In the genomic region with DNA sequence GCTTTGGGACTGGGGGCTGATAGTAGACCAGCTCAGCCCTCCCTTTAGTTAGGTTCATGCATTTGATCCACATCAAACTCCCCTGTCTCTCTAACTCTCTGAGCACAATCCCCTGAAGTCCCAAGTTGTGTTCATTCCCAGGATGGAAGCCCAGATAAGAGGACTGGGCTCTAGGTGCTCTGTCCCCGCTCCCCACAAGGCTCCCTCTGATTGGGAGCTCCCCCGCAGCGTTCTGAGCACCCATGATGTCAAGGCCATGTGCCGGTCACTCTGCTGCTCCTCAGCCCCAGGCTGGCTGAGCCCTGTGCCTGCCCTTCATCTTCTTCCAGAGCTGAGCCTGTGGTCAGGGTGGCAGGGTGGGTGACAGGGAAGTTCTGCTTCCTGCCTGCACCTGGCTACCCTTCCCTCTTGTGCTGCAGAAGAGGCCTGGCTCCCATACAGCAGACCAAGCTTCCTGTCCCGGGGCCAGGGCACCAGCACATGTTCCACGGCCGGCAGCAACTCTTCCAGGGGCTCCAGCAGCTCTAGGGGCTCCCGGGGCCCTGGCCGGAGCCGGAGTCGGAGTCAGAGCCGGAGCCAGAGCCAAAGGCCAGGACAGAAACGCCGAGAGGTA, we compare ENCODE assay signal across 1 cellular context.
TF ChIP-seq lines count a peak whose summit lies in the region.

No MANE protein-coding gene starts in this region.

TF ChIP-seq in HepG2, 621 proteins besides CTCF, POLR2A, EP300 and RAD21:
- TF ChIP-seq, protein P1, sequence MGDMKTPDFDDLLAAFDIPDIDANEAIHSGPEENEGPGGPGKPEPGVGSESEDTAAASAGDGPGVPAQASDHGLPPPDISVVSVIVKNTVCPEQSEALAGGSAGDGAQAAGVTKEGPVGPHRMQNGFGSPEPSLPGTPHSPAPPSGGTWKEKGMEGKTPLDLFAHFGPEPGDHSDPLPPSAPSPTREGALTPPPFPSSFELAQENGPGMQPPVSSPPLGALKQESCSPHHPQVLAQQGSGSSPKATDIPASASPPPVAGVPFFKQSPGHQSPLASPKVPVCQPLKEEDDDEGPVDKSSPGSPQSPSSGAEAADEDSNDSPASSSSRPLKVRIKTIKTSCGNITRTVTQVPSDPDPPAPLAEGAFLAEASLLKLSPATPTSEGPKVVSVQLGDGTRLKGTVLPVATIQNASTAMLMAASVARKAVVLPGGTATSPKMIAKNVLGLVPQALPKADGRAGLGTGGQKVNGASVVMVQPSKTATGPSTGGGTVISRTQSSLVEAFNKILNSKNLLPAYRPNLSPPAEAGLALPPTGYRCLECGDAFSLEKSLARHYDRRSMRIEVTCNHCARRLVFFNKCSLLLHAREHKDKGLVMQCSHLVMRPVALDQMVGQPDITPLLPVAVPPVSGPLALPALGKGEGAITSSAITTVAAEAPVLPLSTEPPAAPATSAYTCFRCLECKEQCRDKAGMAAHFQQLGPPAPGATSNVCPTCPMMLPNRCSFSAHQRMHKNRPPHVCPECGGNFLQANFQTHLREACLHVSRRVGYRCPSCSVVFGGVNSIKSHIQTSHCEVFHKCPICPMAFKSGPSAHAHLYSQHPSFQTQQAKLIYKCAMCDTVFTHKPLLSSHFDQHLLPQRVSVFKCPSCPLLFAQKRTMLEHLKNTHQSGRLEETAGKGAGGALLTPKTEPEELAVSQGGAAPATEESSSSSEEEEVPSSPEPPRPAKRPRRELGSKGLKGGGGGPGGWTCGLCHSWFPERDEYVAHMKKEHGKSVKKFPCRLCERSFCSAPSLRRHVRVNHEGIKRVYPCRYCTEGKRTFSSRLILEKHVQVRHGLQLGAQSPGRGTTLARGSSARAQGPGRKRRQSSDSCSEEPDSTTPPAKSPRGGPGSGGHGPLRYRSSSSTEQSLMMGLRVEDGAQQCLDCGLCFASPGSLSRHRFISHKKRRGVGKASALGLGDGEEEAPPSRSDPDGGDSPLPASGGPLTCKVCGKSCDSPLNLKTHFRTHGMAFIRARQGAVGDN (CRISPR knock-in tag; IDR thresholded peaks at IDR 0.05), result peak; percentile 69
- TF ChIP-seq, protein P2, sequence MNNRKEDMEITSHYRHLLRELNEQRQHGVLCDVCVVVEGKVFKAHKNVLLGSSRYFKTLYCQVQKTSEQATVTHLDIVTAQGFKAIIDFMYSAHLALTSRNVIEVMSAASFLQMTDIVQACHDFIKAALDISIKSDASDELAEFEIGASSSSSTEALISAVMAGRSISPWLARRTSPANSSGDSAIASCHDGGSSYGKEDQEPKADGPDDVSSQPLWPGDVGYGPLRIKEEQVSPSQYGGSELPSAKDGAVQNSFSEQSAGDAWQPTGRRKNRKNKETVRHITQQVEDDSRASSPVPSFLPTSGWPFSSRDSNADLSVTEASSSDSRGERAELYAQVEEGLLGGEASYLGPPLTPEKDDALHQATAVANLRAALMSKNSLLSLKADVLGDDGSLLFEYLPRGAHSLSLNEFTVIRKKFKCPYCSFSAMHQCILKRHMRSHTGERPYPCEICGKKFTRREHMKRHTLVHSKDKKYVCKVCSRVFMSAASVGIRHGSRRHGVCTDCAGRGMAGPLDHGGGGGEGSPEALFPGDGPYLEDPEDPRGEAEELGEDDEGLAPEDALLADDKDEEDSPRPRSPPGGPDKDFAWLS (CRISPR knock-in tag; IDR thresholded peaks at IDR 0.05; ENCODE audit: borderline replicate concordance), result no peak
- TF ChIP-seq ZNF501 (CRISPR knock-in tag; IDR thresholded peaks at IDR 0.05), result 0 out of 2 replicates have a peak, but pooled peaks have one; percentile 31
- 0 out of 2 replicates have a peak, but pooled peaks have one; percentile 7 for TF ChIP-seq RXRB (CRISPR knock-in tag; IDR thresholded peaks at IDR 0.05; ENCODE audit: borderline replicate concordance)
- no peak for TF ChIP-seq ARNT2 (CRISPR knock-in tag; IDR thresholded peaks at IDR 0.05; ENCODE audit: low read depth)
- TF ChIP-seq GABPB1 (CRISPR knock-in tag; IDR thresholded peaks at IDR 0.05), result peak; percentile 35; the same call in 1 of the 2 replicates
- no peak for TF ChIP-seq ZNF232 (CRISPR knock-in tag; IDR thresholded peaks at IDR 0.05; ENCODE audit: borderline replicate concordance)
- 0 out of 2 replicates have a peak, but pooled peaks have one; percentile 11 for TF ChIP-seq ZBTB38 (CRISPR knock-in tag; IDR thresholded peaks at IDR 0.05)
- TF ChIP-seq ARNTL (CRISPR knock-in tag; IDR thresholded peaks at IDR 0.05), result no peak
